Comparison of ENCODE assay signal across 3 cellular contexts in genomic region chr9:129318121-129319075, GRCh38.
TF ChIP-seq lines count a peak whose summit lies in the region.

No MANE protein-coding gene starts in this region.

TF ChIP-seq in SK-N-SH, 30 proteins besides CTCF, POLR2A, EP300 and RAD21 (continued from another document):
- TF ChIP-seq IRF3 (IDR thresholded peaks at IDR 0.05; ENCODE audit: low read depth, low read length) (no peak), TEAD4 (IDR thresholded peaks at IDR 0.05; ENCODE audit: borderline replicate concordance, insufficient read depth) (no peak)

TF ChIP-seq in SK-N-SH treated with all-trans-retinoic acid at 6 μM for 48 hours, 23 proteins besides CTCF, POLR2A, EP300 and RAD21 (continued from another document):
- no peak for TF ChIP-seq PATZ1 (CRISPR knock-in tag; IDR thresholded peaks at IDR 0.05; ENCODE audit: borderline replicate concordance)
- TF ChIP-seq TSHZ2 (CRISPR knock-in tag; IDR thresholded peaks at IDR 0.05) = no peak
- TF ChIP-seq CSRNP3 (CRISPR knock-in tag; IDR thresholded peaks at IDR 0.05) = no peak
- TF ChIP-seq ZNF70 (CRISPR knock-in tag; IDR thresholded peaks at IDR 0.05) = no peak
- no peak for TF ChIP-seq ZFP30 (CRISPR knock-in tag; IDR thresholded peaks at IDR 0.05)
- TF ChIP-seq CSDC2 (CRISPR knock-in tag; IDR thresholded peaks at IDR 0.05) = no peak
- no peak for TF ChIP-seq PPARA (CRISPR knock-in tag; IDR thresholded peaks at IDR 0.05; ENCODE audit: borderline replicate concordance)
- TF ChIP-seq CREB5 (CRISPR knock-in tag; IDR thresholded peaks at IDR 0.05; ENCODE audit: low read depth) = no peak
TF ChIP-seq in SK-N-SH treated with all-trans-retinoic acid at 6 μM for 48 hours: peak in this region for 0.

TF ChIP-seq in K562, 482 proteins besides CTCF, POLR2A, EP300 and RAD21 (continued from another document):
- TF ChIP-seq TSHZ1 (CRISPR knock-in tag; IDR thresholded peaks at IDR 0.05) = no peak
- TF ChIP-seq XRCC3 (IDR thresholded peaks at IDR 0.05) = no peak
- no peak for TF ChIP-seq PHF20 (IDR thresholded peaks at IDR 0.05; ENCODE audit: partially characterized antibody)
- no peak for TF ChIP-seq HNRNPH1 (optimal IDR thresholded peaks at IDR 0.05; ENCODE audit: low read depth, low read length)
- no peak for TF ChIP-seq C11orf30 (IDR thresholded peaks at IDR 0.05; ENCODE audit: low read depth)
- TF ChIP-seq TCFL5 (CRISPR knock-in tag; conservative IDR thresholded peaks at IDR 0.05) = no peak
- TF ChIP-seq TCF7L2 (IDR thresholded peaks at IDR 0.05; ENCODE audit: low read depth, low read length) = no peak
- no peak for TF ChIP-seq ZNF12 (CRISPR knock-in tag; IDR thresholded peaks at IDR 0.05)
- TF ChIP-seq PRPF4 (IDR thresholded peaks at IDR 0.05; ENCODE audit: insufficient read depth, low read depth, low read length, poor library complexity, severe bottlenecking) = no peak
- TF ChIP-seq RBM39 (optimal IDR thresholded peaks at IDR 0.05; ENCODE audit: low read depth, low read length) = no peak
- TF ChIP-seq DACH1 (IDR thresholded peaks at IDR 0.05; ENCODE audit: partially characterized antibody) = no peak
- TF ChIP-seq ESRRB (CRISPR knock-in tag; IDR thresholded peaks at IDR 0.05; ENCODE audit: borderline replicate concordance) = no peak
- TF ChIP-seq PBX2 (CRISPR knock-in tag; IDR thresholded peaks at IDR 0.05; ENCODE audit: low read depth) = no peak
- TF ChIP-seq PBX2 (tag; conservative IDR thresholded peaks at IDR 0.05; ENCODE audit: low read depth) = no peak
- TF ChIP-seq JUNB (CRISPR knock-in tag; conservative IDR thresholded peaks at IDR 0.05) = no peak
- TF ChIP-seq ZNF518B (CRISPR knock-in tag; IDR thresholded peaks at IDR 0.05) = no peak
- no peak for TF ChIP-seq ZNF764 (CRISPR knock-in tag; IDR thresholded peaks at IDR 0.05; ENCODE audit: low read depth)
